In the genomic region with DNA sequence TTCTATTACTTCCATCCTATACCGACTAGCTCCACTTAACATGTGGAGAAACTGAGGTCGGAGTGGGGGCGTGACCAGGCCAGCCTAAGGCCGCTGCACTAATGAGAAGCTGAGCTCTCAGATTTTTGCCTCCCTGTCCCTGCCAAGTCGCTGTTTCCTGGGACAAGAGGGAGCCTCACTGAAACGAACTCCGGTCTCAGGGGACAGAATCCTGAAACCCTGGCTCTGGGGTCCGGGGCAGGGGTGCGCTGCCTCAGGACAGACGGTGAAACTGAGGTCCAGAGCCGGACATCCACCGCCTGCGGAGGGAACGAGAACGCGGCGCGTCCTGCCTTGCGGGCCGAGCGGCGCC, we compare ENCODE assay signal across 8 cellular contexts. TPM values are rescaled to one million over a fixed set of nuclear protein-coding genes. Genes with fewer than 3 reads are reported as not detected.
DNase-seq lines count a peak whose midpoint lies in the region; ATAC-seq and TF ChIP-seq lines count a peak whose summit lies in the region.
"Had no signal": no experiment of that assay in that cellular context is flagged by ENCODE, and none has a peak within 500 bp of the region (broad histone marks: within the 10 kb centered on the region; RNA-seq: fewer than 3 reads in every experiment).

No MANE protein-coding gene starts in this region.

- H2AFZ ChIP-seq in Karpas-422 (ENCODE audit: low read length): peak overlapping the region; percentile 96

- in situ Hi-C loops in astrocyte of the cerebellum (cut with HindIII; ENCODE audit: low sequenced_read_pairs): no loop called here

- peak overlapping the region; percentile 24; the same call in 1 of the 2 replicates for H3K27ac ChIP-seq in Karpas-422 (ENCODE audit: low read length)
- H3K27ac ChIP-seq in subcutaneous abdominal adipose tissue (ENCODE audit: low read depth, low read length): no peak overlapping the region

- no peaks in the 10 kb centered on the region for H4K20me1 ChIP-seq in Karpas-422 (ENCODE audit: insufficient read depth, low read depth, low read length)

- TF ChIP-seq CTCF in astrocyte of the cerebellum (IDR thresholded peaks at IDR 0.05; ENCODE audit: low read depth, low read length, missing control alignments): no peak
- no peak for TF ChIP-seq CTCF in kidney epithelial cell (IDR thresholded peaks at IDR 0.05; ENCODE audit: insufficient read depth, low read length, poor library complexity, severe bottlenecking)

- peaks cover 20% of the 10 kb centered on the region; the same call in 1 of the 2 replicates for H3K36me3 ChIP-seq in Karpas-422 (ENCODE audit: insufficient read depth, low read length)
- no peaks in the 10 kb centered on the region for H3K36me3 ChIP-seq in kidney epithelial cell (ENCODE audit: control insufficient read depth, insufficient read depth, low read length)
- peaks cover 0 to 10% (median 7%) of the 10 kb centered on the region in 5 donors for H3K36me3 ChIP-seq in subcutaneous abdominal adipose tissue (ENCODE audit: control insufficient read depth in 5 of 5, insufficient read depth in 5 of 5, low read length in 5 of 5)

- peak overlapping the region; percentile 87 for H3K4me3 ChIP-seq in Karpas-422 (ENCODE audit: low read length)
- H3K4me3 ChIP-seq in astrocyte of the cerebellum (ENCODE audit: low read depth, low read length): peak overlapping the region; percentile 42
- H3K4me3 ChIP-seq in kidney epithelial cell (ENCODE audit: low read depth, low read length): peak overlapping the region; percentile 55
- peak overlapping the region; percentile 61 to 79 (median 75) for H3K4me3 ChIP-seq in subcutaneous abdominal adipose tissue (ENCODE audit: low read depth in 1 of 5, low read length in 5 of 5)

- H3K9me2 ChIP-seq in Karpas-422 (replicated peaks; ENCODE audit: insufficient read depth, low read length): no peaks in the 10 kb centered on the region

- DNase-seq in Karpas-422 (no peak), astrocyte of the cerebellum (ENCODE audit: low read depth) (no peak), kidney epithelial cell (ENCODE audit: low read depth) (no peak), activated gamma-delta T cell treated with Interleukin-2 at 50 U/mL for 16 hours (no peak), amniotic stem cell (lab: John Stamatoyannopoulos, UW) (no peak)

- no peaks in the 10 kb centered on the region for H3K27me3 ChIP-seq in Karpas-422 (ENCODE audit: low read length)
- no peaks in the 10 kb centered on the region for H3K27me3 ChIP-seq in kidney epithelial cell (ENCODE audit: control insufficient read depth, insufficient read depth, low read length)
- no peaks in the 10 kb centered on the region for H3K27me3 ChIP-seq in subcutaneous abdominal adipose tissue (ENCODE audit: control insufficient read depth in 5 of 5, insufficient read depth in 4 of 5, low read length in 5 of 5)

- H3K9me3 ChIP-seq in Karpas-422 (ENCODE audit: low read length) (no peaks in the 10 kb centered on the region), subcutaneous abdominal adipose tissue (ENCODE audit: control insufficient read depth in 5 of 5, low read length in 5 of 5) (no peaks in the 10 kb centered on the region)

- H3K4me1 ChIP-seq in Karpas-422 (ENCODE audit: low read length) (peaks cover 27% of the 10 kb centered on the region), subcutaneous abdominal adipose tissue (ENCODE audit: control insufficient read depth in 5 of 5, insufficient read depth in 5 of 5, low read length in 5 of 5) (peaks cover 0 to 19% (median 17%) of the 10 kb centered on the region in 5 donors)

- ATAC-seq in HG02970 (IDR thresholded peaks at IDR 0.05; ENCODE audit: low FRiP score, unreplicated experiment): no peak

- H3K79me2 ChIP-seq in Karpas-422 (ENCODE audit: low read length): peaks cover 41% of the 10 kb centered on the region

- H3K9ac ChIP-seq in Karpas-422 (ENCODE audit: low read length): peak overlapping the region; percentile 95
- H3K9ac ChIP-seq in subcutaneous abdominal adipose tissue (ENCODE audit: low read length in 5 of 5): peak overlapping the region; percentile 59 to 72 (median 67)

- peak overlapping the region; percentile 93 for H3K4me2 ChIP-seq in Karpas-422 (ENCODE audit: low read depth, low read length, poor library complexity, severe bottlenecking)

RNA-seq across cellular contexts. Expression of gene GPX7, which starts 0.2 kb away (rescaled TPM):
- total RNA-seq in Karpas-422 (2014; rRNA removed; shearing (Covaris generic); ENCODE audit: low replicate concordance): 90.5 and 90.8 TPM in 2 replicates
- 33.1 and 52.8 TPM in 2 replicates for total RNA-seq in kidney epithelial cell

RNA-seq across cellular contexts. Expression of gene SHISAL2A, which starts 31.0 kb away (rescaled TPM):
- not detected in 2 replicates for total RNA-seq in Karpas-422 (2014; rRNA removed; shearing (Covaris generic); ENCODE audit: low replicate concordance)
- not detected in 2 replicates for total RNA-seq in kidney epithelial cell
- total RNA-seq: renal cortical epithelial cell had no signal

RNA-seq across cellular contexts. Expression of gene TUT4, which starts 49.1 kb away (rescaled TPM):
- total RNA-seq in Karpas-422 (2014; rRNA removed; shearing (Covaris generic); ENCODE audit: low replicate concordance): 53.6 and 97.8 TPM in 2 replicates
- 32.1 and 32.5 TPM in 2 replicates for total RNA-seq in kidney epithelial cell
